Comparison of ENCODE assay signal across 11 cellular contexts in genomic region chr14:20440882-20441281, GRCh38. TPM values are rescaled to one million over a fixed set of nuclear protein-coding genes. Genes with fewer than 3 reads are reported as not detected.
A peak's percentile ranks its signal among the peaks of the same experiment; 100 is the strongest.
DNase-seq lines count a peak whose midpoint lies in the region; ATAC-seq lines count a peak whose summit lies in the region.
"Had no signal": no experiment of that assay in that cellular context is flagged by ENCODE, and none has a peak within 500 bp of the region (broad histone marks: within the 10 kb centered on the region; RNA-seq: fewer than 3 reads in every experiment).

No MANE protein-coding gene starts in this region.

- peaks cover 7% of the 10 kb centered on the region for H3K36me3 Mint-ChIP-seq in activated T-cell treated with anti-CD3 and anti-CD28 coated beads, Interleukin-2, amount 50 U/mL, for 4 hours (ENCODE audit: insufficient read depth)
- H3K36me3 Mint-ChIP-seq in activated naive CD8-positive, alpha-beta T cell treated with anti-CD3 and anti-CD28 coated beads for 36 hours: peaks cover 7% of the 10 kb centered on the region
- H3K36me3 Mint-ChIP-seq in stimulated activated naive B cell treated with anti-CD40 and anti-IgM and Interleukin-4, amounts not matched to agents 10 μg/mL and 1 μg/mL and 100 μg/mL, for 72 hours: peaks cover 9 to 31% of the 10 kb centered on the region in 2 donors

- no peak overlapping the region for H3K4me3 Mint-ChIP-seq in activated T-cell treated with anti-CD3 and anti-CD28 coated beads, Interleukin-2, amount 50 U/mL, for 4 hours
- H3K4me3 Mint-ChIP-seq in activated naive CD8-positive, alpha-beta T cell treated with anti-CD3 and anti-CD28 coated beads for 36 hours: peak overlapping the region; percentile 54
- no peak overlapping the region for H3K4me3 Mint-ChIP-seq in stimulated activated naive B cell treated with anti-CD40 and anti-IgM and Interleukin-4, amounts not matched to agents 10 μg/mL and 1 μg/mL and 100 μg/mL, for 72 hours

- no peaks in the 10 kb centered on the region for H3K27me3 Mint-ChIP-seq in activated T-cell treated with anti-CD3 and anti-CD28 coated beads, Interleukin-2, amount 50 U/mL, for 4 hours (ENCODE audit: low read depth)
- H3K27me3 Mint-ChIP-seq in activated naive CD8-positive, alpha-beta T cell treated with anti-CD3 and anti-CD28 coated beads for 36 hours: no peaks in the 10 kb centered on the region
- H3K27me3 Mint-ChIP-seq in stimulated activated naive B cell treated with anti-CD40 and anti-IgM and Interleukin-4, amounts not matched to agents 10 μg/mL and 1 μg/mL and 100 μg/mL, for 72 hours: no peaks in the 10 kb centered on the region

- peaks cover 25% of the 10 kb centered on the region for H3K4me1 Mint-ChIP-seq in activated T-cell treated with anti-CD3 and anti-CD28 coated beads, Interleukin-2, amount 50 U/mL, for 4 hours (ENCODE audit: low read depth)
- peaks cover 20% of the 10 kb centered on the region for H3K4me1 Mint-ChIP-seq in activated naive CD8-positive, alpha-beta T cell treated with anti-CD3 and anti-CD28 coated beads for 36 hours
- H3K4me1 Mint-ChIP-seq in stimulated activated naive B cell treated with anti-CD40 and anti-IgM and Interleukin-4, amounts not matched to agents 10 μg/mL and 1 μg/mL and 100 μg/mL, for 72 hours: peaks cover 41 to 57% of the 10 kb centered on the region in 2 donors

- peak overlapping the region; percentile 82 for H3K27ac Mint-ChIP-seq in activated naive CD8-positive, alpha-beta T cell treated with anti-CD3 and anti-CD28 coated beads for 36 hours
- peak overlapping the region; percentile 72 for H3K27ac Mint-ChIP-seq in stimulated activated naive B cell treated with anti-CD40 and anti-IgM and Interleukin-4, amounts not matched to agents 10 μg/mL and 1 μg/mL and 100 μg/mL, for 72 hours

- ATAC-seq in activated T-cell treated with anti-CD3 and anti-CD28 coated beads, Interleukin-2, amount 50 U/mL, for 4 hours: peak; percentile 84 to 91
- ATAC-seq in stimulated activated naive B cell treated with anti-CD40 and anti-IgM and Interleukin-4, amounts not matched to agents 10 μg/mL and 1 μg/mL and 100 μg/mL, for 72 hours (replicated peaks): peak; percentile 71 to 74
- ATAC-seq in HG03460 (IDR thresholded peaks at IDR 0.05; ENCODE audit: unreplicated experiment): no peak

- DNase-seq in activated T-cell treated with anti-CD3 and anti-CD28 coated beads, Interleukin-2, amount 50 U/mL, for 4 hours: no peak
- DNase-seq in activated T-cell treated with anti-CD3 and anti-CD28 coated beads, Interleukin-2, amount 50 U/mL, for 1 hour: no peak
- DNase-seq in KG1 (lab: John Stamatoyannopoulos, UW) (peak; percentile 21), DMS 273 treated with DMSO at 0.1 percent for 48 hours (lab: John Stamatoyannopoulos, UW) (no peak), COR-L47 (lab: John Stamatoyannopoulos, UW) (no peak)
- DNase-seq in activated naive CD8-positive, alpha-beta T cell treated with anti-CD3 and anti-CD28 coated beads for 36 hours: peak; percentile 30
- no peak for DNase-seq in stimulated activated naive B cell treated with anti-CD40 and anti-IgM and Interleukin-4, amounts not matched to agents 10 μg/mL and 1 μg/mL and 100 μg/mL, for 72 hours
- DNase-seq: BE2C, kidney glomerular epithelial cell had no signal

- no peaks in the 10 kb centered on the region for H3K9me3 Mint-ChIP-seq in activated T-cell treated with anti-CD3 and anti-CD28 coated beads, Interleukin-2, amount 50 U/mL, for 4 hours
- H3K9me3 Mint-ChIP-seq in activated naive CD8-positive, alpha-beta T cell treated with anti-CD3 and anti-CD28 coated beads for 36 hours: no peaks in the 10 kb centered on the region
- peaks cover 0 to 10% of the 10 kb centered on the region in 2 donors for H3K9me3 Mint-ChIP-seq in stimulated activated naive B cell treated with anti-CD40 and anti-IgM and Interleukin-4, amounts not matched to agents 10 μg/mL and 1 μg/mL and 100 μg/mL, for 72 hours

RNA-seq across cellular contexts. Expression of gene KLHL33, which starts 4.9 kb away (rescaled TPM):
- total RNA-seq in activated T-cell treated with anti-CD3 and anti-CD28 coated beads, Interleukin-2, amount 50 U/mL, for 4 hours: under 1 TPM in 1 of 3 donors, not detected in 2; 0.05 TPM
- total RNA-seq in activated naive CD8-positive, alpha-beta T cell treated with anti-CD3 and anti-CD28 coated beads for 36 hours: under 1 TPM; 0.50 to 0.68 TPM
- total RNA-seq: RPMI7951 had no signal

RNA-seq across cellular contexts. Expression of gene OSGEP, which starts 13.7 kb away (rescaled TPM):
- total RNA-seq in activated T-cell treated with anti-CD3 and anti-CD28 coated beads, Interleukin-2, amount 50 U/mL, for 4 hours: 10 to 100 TPM; 73.4 to 86.5 (median 75.4) TPM
- 10 to 100 TPM; 59.0 to 59.2 TPM for total RNA-seq in activated naive CD8-positive, alpha-beta T cell treated with anti-CD3 and anti-CD28 coated beads for 36 hours

RNA-seq across cellular contexts. Expression of gene APEX1, which starts 14.1 kb away (rescaled TPM):
- 100 to 1,000 TPM; 265 to 309 (median 300) TPM for total RNA-seq in activated T-cell treated with anti-CD3 and anti-CD28 coated beads, Interleukin-2, amount 50 U/mL, for 4 hours
- 100 to 1,000 TPM; 253 to 277 TPM for total RNA-seq in activated naive CD8-positive, alpha-beta T cell treated with anti-CD3 and anti-CD28 coated beads for 36 hours

RNA-seq across cellular contexts. Expression of gene PIP4P1, which starts 20.4 kb away (rescaled TPM):
- total RNA-seq in activated T-cell treated with anti-CD3 and anti-CD28 coated beads, Interleukin-2, amount 50 U/mL, for 4 hours: 10 to 100 TPM; 33.6 to 43.4 (median 39.9) TPM
- total RNA-seq in activated naive CD8-positive, alpha-beta T cell treated with anti-CD3 and anti-CD28 coated beads for 36 hours: 10 to 100 TPM; 27.6 to 28.7 TPM

RNA-seq across cellular contexts. Expression of gene TEP1, which starts 27.6 kb away (rescaled TPM):
- total RNA-seq in activated T-cell treated with anti-CD3 and anti-CD28 coated beads, Interleukin-2, amount 50 U/mL, for 4 hours: 10 to 100 TPM; 14.7 to 21.7 (median 19.3) TPM
- 10 to 100 TPM; 21.6 to 22.1 TPM for total RNA-seq in activated naive CD8-positive, alpha-beta T cell treated with anti-CD3 and anti-CD28 coated beads for 36 hours

Comparison
In these comparisons a context has a peak if more than half of its experiments do, and no peak if none do; other contexts are left out.
1. DNase-seq: peak in KG1 (single experiment) and activated naive CD8-positive, alpha-beta T cell treated with anti-CD3 and anti-CD28 coated beads for 36 hours (single experiment); none in activated T-cell treated with anti-CD3 and anti-CD28 coated beads, Interleukin-2, amount 50 U/mL, for 4 hours (single experiment), activated T-cell treated with anti-CD3 and anti-CD28 coated beads, Interleukin-2, amount 50 U/mL, for 1 hour (single experiment), stimulated activated naive B cell treated with anti-CD40 and anti-IgM and Interleukin-4, amounts not matched to agents 10 μg/mL and 1 μg/mL and 100 μg/mL, for 72 hours (single experiment), DMS 273 treated with DMSO at 0.1 percent for 48 hours (single experiment) and COR-L47 (single experiment).